10 cellular contexts compared by ENCODE assay signal in genomic region chr17:82247175-82247823, GRCh38. TPM values are rescaled to one million over a fixed set of nuclear protein-coding genes. Genes with fewer than 3 reads are reported as not detected.
A peak's percentile ranks its signal among the peaks of the same experiment; 100 is the strongest.
DNase-seq lines count a peak whose midpoint lies in the region; ATAC-seq and TF ChIP-seq lines count a peak whose summit lies in the region.
"Had no signal": no experiment of that assay in that cellular context is flagged by ENCODE, and none has a peak within 500 bp of the region (broad histone marks: within the 10 kb centered on the region; RNA-seq: fewer than 3 reads in every experiment).

No MANE protein-coding gene starts in this region.

- H3K4me1 ChIP-seq in body of pancreas = peaks cover 24% of the 10 kb centered on the region
- H3K4me1 ChIP-seq in mucosa of rectum (ENCODE audit: control insufficient read depth in 2 of 2, insufficient read depth in 2 of 2, low read length in 2 of 2) = peaks cover 17 to 31% of the 10 kb centered on the region in 2 donors
- H3K4me1 ChIP-seq in tibial nerve = peaks cover 8 to 64% (median 37%) of the 10 kb centered on the region in 4 donors

- no peaks in the 10 kb centered on the region for H3K9me3 Mint-ChIP-seq in activated T-cell treated with anti-CD3 and anti-CD28 coated beads, Interleukin-2, amount 50 U/mL, for 24 hours
- H3K9me3 Mint-ChIP-seq in activated T-cell treated with anti-CD3 and anti-CD28 coated beads, Interleukin-2, amount 50 U/mL, for 4 hours = no peaks in the 10 kb centered on the region
- H3K9me3 Mint-ChIP-seq: activated T-helper 2 cell treated with anti-CD3 and anti-CD28 coated beads, Interferon-gamma antibody, Interleukin-2, Interleukin-4, amounts not matched to agents 10 μg/mL and 5 μg/mL and 100 μg/mL, durations not matched to agents 14 hours and 24 hours and 36 hours had no signal

- no peak overlapping the region for H3K9ac ChIP-seq in mucosa of rectum (ENCODE audit: low read depth in 1 of 2, low read length in 2 of 2)

- no peak overlapping the region for H3K4me3 Mint-ChIP-seq in activated T-cell treated with anti-CD3 and anti-CD28 coated beads, Interleukin-2, amount 50 U/mL, for 24 hours
- H3K4me3 Mint-ChIP-seq in activated T-cell treated with anti-CD3 and anti-CD28 coated beads, Interleukin-2, amount 50 U/mL, for 4 hours = no peak overlapping the region

- peaks cover 34% of the 10 kb centered on the region for H3K4me1 Mint-ChIP-seq in activated T-cell treated with anti-CD3 and anti-CD28 coated beads, Interleukin-2, amount 50 U/mL, for 24 hours (ENCODE audit: low read depth)
- H3K4me1 Mint-ChIP-seq in activated T-cell treated with anti-CD3 and anti-CD28 coated beads, Interleukin-2, amount 50 U/mL, for 4 hours (ENCODE audit: low read depth) = peaks cover 18% of the 10 kb centered on the region

- no peaks in the 10 kb centered on the region for H3K27me3 Mint-ChIP-seq in activated T-cell treated with anti-CD3 and anti-CD28 coated beads, Interleukin-2, amount 50 U/mL, for 24 hours
- no peaks in the 10 kb centered on the region for H3K27me3 Mint-ChIP-seq in activated T-cell treated with anti-CD3 and anti-CD28 coated beads, Interleukin-2, amount 50 U/mL, for 4 hours (ENCODE audit: low read depth)

- H3K36me3 ChIP-seq in body of pancreas (replicated peaks in 1 of 2; ENCODE audit: insufficient read depth in 1 of 2, low read depth in 2 of 2) (peaks cover 52 to 70% of the 10 kb centered on the region in 2 donors), mucosa of rectum (ENCODE audit: control insufficient read depth in 2 of 2, insufficient read depth in 2 of 2, low read length in 2 of 2) (peaks cover 90 to 92% of the 10 kb centered on the region in 2 donors), tibial nerve (peaks cover 4 to 88% (median 73%) of the 10 kb centered on the region in 3 donors)

- H3K36me3 Mint-ChIP-seq in activated T-cell treated with anti-CD3 and anti-CD28 coated beads, Interleukin-2, amount 50 U/mL, for 24 hours (ENCODE audit: low read depth) = peaks cover 98% of the 10 kb centered on the region
- H3K36me3 Mint-ChIP-seq in activated T-cell treated with anti-CD3 and anti-CD28 coated beads, Interleukin-2, amount 50 U/mL, for 4 hours (ENCODE audit: insufficient read depth) = peaks cover 42% of the 10 kb centered on the region

- ATAC-seq in activated T-cell treated with anti-CD3 and anti-CD28 coated beads, Interleukin-2, amount 50 U/mL, for 4 hours = no peak
- ATAC-seq in body of pancreas (no peak), HG02798 (IDR thresholded peaks at IDR 0.05; ENCODE audit: poor library complexity, unreplicated experiment) (no peak), HG02588 (IDR thresholded peaks at IDR 0.05; ENCODE audit: unreplicated experiment) (no peak)

- no peak for DNase-seq in activated T-cell treated with anti-CD3 and anti-CD28 coated beads, Interleukin-2, amount 50 U/mL, for 24 hours
- DNase-seq in activated T-cell treated with anti-CD3 and anti-CD28 coated beads, Interleukin-2, amount 50 U/mL, for 4 hours = no peak
- DNase-seq in body of pancreas (no peak), tibial nerve (ENCODE audit: low spot score in 2 of 2) (no peak), NCI-H526 (lab: John Stamatoyannopoulos, UW) (no peak)
- DNase-seq: stimulated activated CD4-positive, alpha-beta T cell treated with anti-CD3 and anti-CD28 coated beads, Interleukin-4, amount 100 ng/mL, for 4 hours had no signal

- TF ChIP-seq POLR2A in body of pancreas (IDR thresholded peaks at IDR 0.05) = no peak
- TF ChIP-seq POLR2A in tibial nerve (IDR thresholded peaks at IDR 0.05) = no peak

- H3K9me3 ChIP-seq in body of pancreas (no peaks in the 10 kb centered on the region), mucosa of rectum (ENCODE audit: control insufficient read depth in 2 of 2, low read length in 2 of 2) (no peaks in the 10 kb centered on the region), tibial nerve (no peaks in the 10 kb centered on the region)

- intact Hi-C loops in body of pancreas (cut with DNase I) = no loop called here

- H3K27ac ChIP-seq in body of pancreas (peak overlapping the region in 3 of 4 donors; percentile 16 to 48 (median 22)), mucosa of rectum (ENCODE audit: low read depth in 2 of 2, low read length in 2 of 2) (peak overlapping the region; percentile 38 to 58), tibial nerve (peak overlapping the region; percentile 17 to 91 (median 62))

- no peaks in the 10 kb centered on the region for H3K27me3 ChIP-seq in body of pancreas
- no peaks in the 10 kb centered on the region for H3K27me3 ChIP-seq in mucosa of rectum (ENCODE audit: control insufficient read depth in 2 of 2, insufficient read depth in 2 of 2, low read length in 2 of 2)
- no peaks in the 10 kb centered on the region for H3K27me3 ChIP-seq in tibial nerve

- no peak for TF ChIP-seq EP300 in tibial nerve (IDR thresholded peaks at IDR 0.05)

- H3K4me3 ChIP-seq in body of pancreas = no peak overlapping the region
- H3K4me3 ChIP-seq in mucosa of rectum (ENCODE audit: low read length in 2 of 2) = no peak overlapping the region
- H3K4me3 ChIP-seq in tibial nerve = no peak overlapping the region

- 67 to 78% methylated on average over 17 to 22 of the region's 22 CpGs for WGBS in body of pancreas, 2 donors
- 51 to 74% methylated on average over 15 to 20 of the region's 22 CpGs for WGBS in tibial nerve, 2 donors

- TF ChIP-seq CTCF in body of pancreas (IDR thresholded peaks at IDR 0.05) (no peak), tibial nerve (IDR thresholded peaks at IDR 0.05) (no peak)

- peak overlapping the region; percentile 89 for H3K27ac Mint-ChIP-seq in activated T-cell treated with anti-CD3 and anti-CD28 coated beads, Interleukin-2, amount 50 U/mL, for 24 hours
- H3K27ac Mint-ChIP-seq: activated T-helper 2 cell treated with anti-CD3 and anti-CD28 coated beads, Interferon-gamma antibody, Interleukin-2, Interleukin-4, amounts not matched to agents 10 μg/mL and 5 μg/mL and 100 μg/mL, durations not matched to agents 14 hours and 24 hours and 36 hours had no signal

RNA-seq across cellular contexts. Expression of gene SLC16A3, which starts 18.5 kb away (rescaled TPM):
- 10 to 100 TPM; 22.0 to 31.5 (median 26.3) TPM for total RNA-seq in activated T-cell treated with anti-CD3 and anti-CD28 coated beads, Interleukin-2, amount 50 U/mL, for 4 hours
- 1 to 10 TPM; 2.0 to 5.4 TPM for total RNA-seq in body of pancreas
- 10 to 100 TPM; 10.5 to 36.0 (median 21.4) TPM for total RNA-seq in tibial nerve

RNA-seq across cellular contexts. Expression of gene CSNK1D, which starts 26.2 kb away (rescaled TPM):
- total RNA-seq in activated T-cell treated with anti-CD3 and anti-CD28 coated beads, Interleukin-2, amount 50 U/mL, for 4 hours = 100 to 1,000 TPM; 152 to 170 (median 164) TPM
- total RNA-seq in body of pancreas (100 to 1,000 TPM in 1 of 2 donors, 10 to 100 TPM in 1; 37.6 to 116 TPM), tibial nerve (100 to 1,000 TPM in 3 of 4 donors, 10 to 100 TPM in 1; 93.9 to 160 (median 124) TPM)

RNA-seq across cellular contexts. Expression of gene CCDC57, which starts 34.7 kb away (rescaled TPM):
- total RNA-seq in activated T-cell treated with anti-CD3 and anti-CD28 coated beads, Interleukin-2, amount 50 U/mL, for 4 hours = 10 to 100 TPM; 48.9 to 64.6 (median 60.5) TPM
- total RNA-seq in body of pancreas = 10 to 100 TPM; 24.1 to 60.3 TPM
- total RNA-seq in tibial nerve = 10 to 100 TPM; 33.5 to 91.2 (median 47.9) TPM
